ENCODE assay signal across 15 cellular contexts in genomic region chr11:62148271-62148980, GRCh38. TPM values are rescaled to one million over a fixed set of nuclear protein-coding genes. Genes with fewer than 3 reads are reported as not detected.
"Had no signal": no experiment of that assay in that cellular context is flagged by ENCODE, and none has a peak within 500 bp of the region (broad histone marks: within the 10 kb centered on the region; RNA-seq: fewer than 3 reads in every experiment).

No MANE protein-coding gene starts in this region.

- H3K4me1 ChIP-seq: body of pancreas, transverse colon had no signal

- DNase-seq: activated CD4-positive, alpha-beta T cell treated with anti-CD3 and anti-CD28 coated beads for 4 hours; activated naive CD4-positive, alpha-beta T cell treated with anti-CD3 and anti-CD28 coated beads, Interleukin-2, amount 10 ng/mL, durations not matched to agents 7 days and 5 days; body of pancreas; foreskin fibroblast; glutamatergic neuron; naive B cell; T-helper 9 cell; transverse colon had no signal

- H3K9me3 ChIP-seq: body of pancreas, esophagus muscularis mucosa, right atrium auricular region, transverse colon had no signal

- H3K4me3 ChIP-seq: body of pancreas, esophagus muscularis mucosa, lung, right atrium auricular region, skin epidermis, transverse colon had no signal

- H3K27ac ChIP-seq: body of pancreas, esophagus muscularis mucosa, right atrium auricular region, skin epidermis, transverse colon had no signal

- H3K27me3 Mint-ChIP-seq: activated naive CD4-positive, alpha-beta T cell treated with anti-CD3 and anti-CD28 coated beads, Interleukin-2, amount 10 ng/mL, durations not matched to agents 7 days and 5 days; naive B cell had no signal

- H3K4me1 Mint-ChIP-seq: activated naive CD4-positive, alpha-beta T cell treated with anti-CD3 and anti-CD28 coated beads, Interleukin-2, amount 10 ng/mL, durations not matched to agents 7 days and 5 days; naive B cell had no signal

- H3K27me3 ChIP-seq: body of pancreas, esophagus muscularis mucosa, right atrium auricular region, transverse colon had no signal

- H3K9me3 Mint-ChIP-seq: activated naive CD4-positive, alpha-beta T cell treated with anti-CD3 and anti-CD28 coated beads, Interleukin-2, amount 10 ng/mL, durations not matched to agents 7 days and 5 days; activated T-helper 1 cell treated with anti-CD3 and anti-CD28 coated beads, Interleukin-12 subunit alpha, Interleukin-12 subunit beta, Interleukin-2, Interleukin-4 antibody, amounts not matched to agents 30 ng/mL and 10 ng/mL and 1 ng/mL, durations not matched to agents 14 hours and 24 hours and 36 hours; naive B cell; stimulated activated effector memory CD8-positive, alpha-beta T cell treated with anti-CD3 and anti-CD28 coated beads, Interleukin-12 subunit alpha, Interleukin-12 subunit beta, amount 100 ng/mL, for 72 hours had no signal

- H3K27ac Mint-ChIP-seq: activated naive CD4-positive, alpha-beta T cell treated with anti-CD3 and anti-CD28 coated beads, Interleukin-2, amount 10 ng/mL, durations not matched to agents 7 days and 5 days; activated T-helper 1 cell treated with anti-CD3 and anti-CD28 coated beads, Interleukin-12 subunit alpha, Interleukin-12 subunit beta, Interleukin-2, Interleukin-4 antibody, amounts not matched to agents 30 ng/mL and 10 ng/mL and 1 ng/mL, durations not matched to agents 14 hours and 24 hours and 36 hours; stimulated activated effector memory CD8-positive, alpha-beta T cell treated with anti-CD3 and anti-CD28 coated beads, Interleukin-12 subunit alpha, Interleukin-12 subunit beta, amount 100 ng/mL, for 72 hours had no signal

- ATAC-seq: body of pancreas; stimulated activated effector memory CD8-positive, alpha-beta T cell treated with anti-CD3 and anti-CD28 coated beads, Interleukin-12 subunit alpha, Interleukin-12 subunit beta, amount 100 ng/mL, for 72 hours had no signal

- H3K4me3 Mint-ChIP-seq: activated naive CD4-positive, alpha-beta T cell treated with anti-CD3 and anti-CD28 coated beads, Interleukin-2, amount 10 ng/mL, durations not matched to agents 7 days and 5 days; activated T-helper 1 cell treated with anti-CD3 and anti-CD28 coated beads, Interleukin-12 subunit alpha, Interleukin-12 subunit beta, Interleukin-2, Interleukin-4 antibody, amounts not matched to agents 30 ng/mL and 10 ng/mL and 1 ng/mL, durations not matched to agents 14 hours and 24 hours and 36 hours; naive B cell; stimulated activated effector memory CD8-positive, alpha-beta T cell treated with anti-CD3 and anti-CD28 coated beads, Interleukin-12 subunit alpha, Interleukin-12 subunit beta, amount 100 ng/mL, for 72 hours had no signal

RNA-seq across cellular contexts. Expression of gene SCGB1D1, which starts 41.6 kb away (rescaled TPM):
- total RNA-seq: activated T-helper 1 cell treated with anti-CD3 and anti-CD28 coated beads, Interleukin-12 subunit alpha, Interleukin-12 subunit beta, Interleukin-2, Interleukin-4 antibody, amounts not matched to agents 30 ng/mL and 10 ng/mL and 1 ng/mL, durations not matched to agents 14 hours and 24 hours and 36 hours; body of pancreas; dermis microvascular lymphatic vessel endothelial cell; esophagus muscularis mucosa; lung; right atrium auricular region; transverse colon had no signal
